In the genomic region with DNA sequence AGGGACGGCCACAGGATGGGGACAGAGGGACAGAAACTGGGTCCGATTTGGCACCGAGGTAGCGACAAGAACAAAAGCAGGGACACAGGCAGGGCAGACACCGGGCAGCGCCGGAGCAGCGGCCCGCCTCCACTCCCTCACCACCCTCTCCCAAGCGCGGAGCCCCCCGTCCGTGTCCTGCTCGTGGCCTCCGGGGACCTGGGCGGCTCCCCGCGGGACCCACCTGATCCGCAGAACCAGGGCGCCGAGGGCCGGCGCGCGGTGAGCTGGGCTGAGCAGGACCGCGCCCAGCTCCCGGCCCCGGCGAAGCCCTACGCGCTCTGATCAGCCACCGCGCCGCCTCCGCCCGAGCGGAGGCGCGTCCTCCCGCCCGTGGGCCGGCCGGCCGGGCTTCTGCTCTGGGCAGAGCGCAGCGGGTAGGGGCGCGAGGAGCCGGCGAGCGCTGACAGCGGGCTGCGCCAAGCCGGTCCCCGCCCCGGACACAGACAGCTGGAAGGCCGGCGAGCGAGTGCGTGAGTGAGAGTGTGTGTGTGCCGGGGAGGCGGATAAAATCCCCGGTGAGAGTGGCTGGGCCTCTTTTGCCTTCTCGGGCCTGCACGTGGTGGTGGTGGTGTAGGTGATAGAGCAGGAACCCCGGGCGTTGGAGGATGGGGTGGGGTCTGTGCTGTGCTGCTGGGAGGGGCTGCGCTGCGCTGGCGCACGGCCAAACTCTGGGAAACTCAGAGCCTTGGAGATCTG, we compare ENCODE assay signal across 8 cellular contexts. TPM values are rescaled to one million over a fixed set of nuclear protein-coding genes. Genes with fewer than 3 reads are reported as not detected.
DNase-seq lines count a peak whose midpoint lies in the region; ATAC-seq and TF ChIP-seq lines count a peak whose summit lies in the region.

Gene GGTA1, minus strand, starts transcription at position 418 of the 738 bp plus-strand sequence. CDS start 31,922 bp downstream, outside the sequence.

- no peaks in the 10 kb centered on the region for H3K79me1 ChIP-seq in trophoblast cell (ENCODE audit: low read length)

- peaks cover 56% of the 10 kb centered on the region for H3K27me3 Mint-ChIP-seq in activated CD4-positive, alpha-beta T cell treated with anti-CD3 and anti-CD28 coated beads for 36 hours

- H3K4ac ChIP-seq in trophoblast cell (ENCODE audit: low read depth, low read length) = no peak within 1 kb of the TSS

- H4K8ac ChIP-seq in trophoblast cell (ENCODE audit: low read depth, low read length) = peak within 1 kb of the TSS; percentile 50

- no peak within 1 kb of the TSS for H3K9ac ChIP-seq in trophoblast cell (ENCODE audit: low read length)

- H3K4me3 ChIP-seq in astrocyte of the cerebellum (ENCODE audit: low read depth, low read length) (peak within 1 kb of the TSS; percentile 39), trophoblast cell (ENCODE audit: low read depth, low read length) (peak within 1 kb of the TSS; percentile 32)

- no peak within 1 kb of the TSS for H2BK120ac ChIP-seq in trophoblast cell (ENCODE audit: insufficient read depth, low read length, poor library complexity)

- H3K9me3 ChIP-seq in trophoblast cell (ENCODE audit: insufficient read depth, low read depth, low read length) = peaks cover 2% of the 10 kb centered on the region

- H3K23ac ChIP-seq in trophoblast cell (ENCODE audit: low read length) = no peak within 1 kb of the TSS

- peak within 1 kb of the TSS; percentile 18 for H3K14ac ChIP-seq in trophoblast cell (ENCODE audit: low read length)

- peak within 1 kb of the TSS; percentile 53 for H3K4me3 Mint-ChIP-seq in activated CD4-positive, alpha-beta T cell treated with anti-CD3 and anti-CD28 coated beads for 36 hours

- no peak within 1 kb of the TSS for H2AK5ac ChIP-seq in trophoblast cell (ENCODE audit: low read length)

- no peaks in the 10 kb centered on the region for H3K36me3 Mint-ChIP-seq in activated CD4-positive, alpha-beta T cell treated with anti-CD3 and anti-CD28 coated beads for 36 hours (ENCODE audit: low read depth)

- POLR2A ChIA-PET in activated CD4-positive, alpha-beta T cell treated with anti-CD3 and anti-CD28 coated beads for 36 hours (lab: Charles Lee) = no interaction called here

- no peak within 1 kb of the TSS for H2BK5ac ChIP-seq in trophoblast cell (ENCODE audit: low read depth, low read length, poor library complexity)

- intact Hi-C loops in activated CD4-positive, alpha-beta T cell treated with anti-CD3 and anti-CD28 coated beads for 36 hours (cut with DNase I, micrococcal nuclease) = loop anchor here in 1 of 2 experiments (5.0 kb wide), 1 partner anchor 177 kb away; no protein-coding TSS in a partner anchor
- intact Hi-C loops in left ventricle myocardium superior (cut with micrococcal nuclease) = loop anchor here (10.0 kb wide), 1 partner anchor 335 kb away; no protein-coding TSS in a partner anchor

- H3K4me1 ChIP-seq in trophoblast cell (ENCODE audit: control insufficient read depth in 1 of 2, insufficient read depth in 2 of 2, low read length in 2 of 2) = peaks cover 8 to 10% of the 10 kb centered on the region in 2 experiments

- WGBS in trophoblast cell (ENCODE audit: extremely low coverage, insufficient coverage, insufficient read length) = no CpG with 5 or more reads among the region's 72 CpGs

- H3K27ac Mint-ChIP-seq in activated CD4-positive, alpha-beta T cell treated with anti-CD3 and anti-CD28 coated beads for 36 hours = no peak within 1 kb of the TSS

- H4K12ac ChIP-seq in trophoblast cell (ENCODE audit: low read depth, low read length) = no peak within 1 kb of the TSS

- peaks cover 4% of the 10 kb centered on the region for H3K9me3 Mint-ChIP-seq in activated CD4-positive, alpha-beta T cell treated with anti-CD3 and anti-CD28 coated beads for 36 hours (ENCODE audit: low read depth)

- H3K4me2 ChIP-seq in trophoblast cell (ENCODE audit: low read length) = peak within 1 kb of the TSS; percentile 66

- peak; percentile 49 for ATAC-seq in activated CD4-positive, alpha-beta T cell treated with anti-CD3 and anti-CD28 coated beads for 36 hours
- ATAC-seq in left ventricle myocardium superior (peak; percentile 81), GM21825 (IDR thresholded peaks at IDR 0.05; ENCODE audit: unreplicated experiment) (no peak), HG02588 (IDR thresholded peaks at IDR 0.05; ENCODE audit: unreplicated experiment) (no peak)

- CTCF ChIA-PET in activated CD4-positive, alpha-beta T cell treated with anti-CD3 and anti-CD28 coated beads for 36 hours (lab: Charles Lee) = interaction anchor here (1.1 to 1.3 kb wide), 2 partner anchors 10 to 215 kb away, joined by 3 to 4 read pairs; no protein-coding TSS in a partner anchor

- H3K27ac ChIP-seq in trophoblast cell (ENCODE audit: low read depth, low read length) = no peak within 1 kb of the TSS

- peaks cover 30% of the 10 kb centered on the region for H3K27me3 ChIP-seq in trophoblast cell (ENCODE audit: insufficient read depth, low read length)

- H2BK12ac ChIP-seq in trophoblast cell (ENCODE audit: low read length) = no peak within 1 kb of the TSS

- peak within 1 kb of the TSS; percentile 66 for H2AFZ ChIP-seq in trophoblast cell (ENCODE audit: insufficient read depth, low read length, poor library complexity)

- no peaks in the 10 kb centered on the region for H3K79me2 ChIP-seq in trophoblast cell (ENCODE audit: control insufficient read depth, insufficient read depth, low read length, poor library complexity)

- peaks cover 17% of the 10 kb centered on the region for H3K4me1 Mint-ChIP-seq in activated CD4-positive, alpha-beta T cell treated with anti-CD3 and anti-CD28 coated beads for 36 hours

- H3K18ac ChIP-seq in trophoblast cell (ENCODE audit: low read length) = no peak within 1 kb of the TSS

- in situ Hi-C loops in astrocyte of the cerebellum (cut with HindIII; ENCODE audit: low sequenced_read_pairs) = no loop called here

- peak; percentile 37 for DNase-seq in activated CD4-positive, alpha-beta T cell treated with anti-CD3 and anti-CD28 coated beads for 36 hours
- no peak for DNase-seq in activated CD4-positive, alpha-beta T cell treated with anti-CD3 and anti-CD28 coated beads for 4 hours
- DNase-seq in NCI-H2171 treated with DMSO at 0.1 percent for 48 hours (lab: John Stamatoyannopoulos, UW) (peak; percentile 73), astrocyte of the cerebellum (ENCODE audit: low read depth) (no peak), left ventricle myocardium superior (peak; percentile 84), trophoblast cell (peak; percentile 52 to 73)

- H3K36me3 ChIP-seq in trophoblast cell (ENCODE audit: control insufficient read depth in 1 of 2, insufficient read depth in 2 of 2, low read length in 2 of 2) = no peaks in the 10 kb centered on the region

- TF ChIP-seq CTCF in astrocyte of the cerebellum (IDR thresholded peaks at IDR 0.05; ENCODE audit: low read depth, low read length, missing control alignments) = no peak

- H4K91ac ChIP-seq in trophoblast cell (ENCODE audit: low read depth, low read length) = no peak within 1 kb of the TSS

RNA-seq across cellular contexts. Expression of gene GGTA1, which starts in this region (rescaled TPM):
- total RNA-seq in activated CD4-positive, alpha-beta T cell treated with anti-CD3 and anti-CD28 coated beads for 36 hours = not detected
- total RNA-seq in left ventricle myocardium superior = 28.3 TPM
- polyA plus RNA-seq in trophoblast cell (2013) = 0.14 and 0.15 TPM in 2 replicates

Comparison
In these comparisons a context has a peak if more than half of its experiments do, and no peak if none do; other contexts are left out.
1. RNA of gene GGTA1 (total RNA-seq): 28.3 TPM in left ventricle myocardium superior (single experiment); not detected in activated CD4-positive, alpha-beta T cell treated with anti-CD3 and anti-CD28 coated beads for 36 hours; every median in the first group is over 10 times any median in the second.
2. Peak in DNase-seq and ATAC-seq in activated CD4-positive, alpha-beta T cell treated with anti-CD3 and anti-CD28 coated beads for 36 hours; RNA of the gene not detected or under 1 TPM.
3. DNase-seq: peak in NCI-H2171 treated with DMSO at 0.1 percent for 48 hours (single experiment), left ventricle myocardium superior (single experiment) and trophoblast cell (2 of 2); none in activated CD4-positive, alpha-beta T cell treated with anti-CD3 and anti-CD28 coated beads for 4 hours (0 of 2) and astrocyte of the cerebellum (single experiment).